ENCODE assay signal across 22 cellular contexts in the genomic region with DNA sequence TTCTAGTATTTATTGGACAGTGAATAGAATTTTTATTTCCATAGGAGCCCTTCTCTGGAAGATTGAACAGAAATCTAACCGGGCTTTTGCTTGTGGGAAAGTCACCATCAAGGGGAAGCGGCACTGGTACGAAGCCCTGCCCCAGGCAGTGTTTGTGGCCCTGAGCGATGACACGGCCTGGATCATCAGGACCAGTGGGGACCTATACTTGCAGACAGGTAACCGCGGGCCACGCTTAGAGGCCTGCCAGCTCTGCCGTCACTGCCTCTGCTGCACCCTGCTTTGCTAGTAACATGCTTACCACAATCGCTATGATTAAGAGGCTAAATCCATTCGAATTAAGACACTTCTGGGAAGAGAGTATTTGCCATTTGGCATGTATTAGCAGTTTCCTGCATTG.
DNase-seq lines count a peak whose midpoint lies in the region; TF ChIP-seq lines count a peak whose summit lies in the region.
"Had no signal": no experiment of that assay in that cellular context is flagged by ENCODE, and none has a peak within 500 bp of the region (broad histone marks: within the 10 kb centered on the region; RNA-seq: fewer than 3 reads in every experiment).

No MANE protein-coding gene starts in this region.

- H3K4ac ChIP-seq in trophoblast cell (ENCODE audit: low read depth, low read length), result no peak overlapping the region

- no peaks in the 10 kb centered on the region for H3K79me1 ChIP-seq in trophoblast cell (ENCODE audit: low read length)

- H2BK120ac ChIP-seq in trophoblast cell (ENCODE audit: insufficient read depth, low read length, poor library complexity), result no peak overlapping the region

- H3K27ac ChIP-seq in RWPE1, result peak overlapping the region; percentile 30
- peak overlapping the region in 39 of 59 donors; percentile 1 to 92 (median 72) for H3K27ac ChIP-seq in dorsolateral prefrontal cortex
- no peak overlapping the region for H3K27ac ChIP-seq in trophoblast cell (ENCODE audit: low read depth, low read length)
- H3K27ac ChIP-seq: BLaER1 treated with 17β-estradiol and CSF1 and Interleukin-3, amounts not matched to agents 10 nM and 100 nM; C4-2B had no signal

- no peak overlapping the region for H3K4me2 ChIP-seq in trophoblast cell (ENCODE audit: low read length)

- no peak overlapping the region for H2AK5ac ChIP-seq in trophoblast cell (ENCODE audit: low read length)

- H3K4me1 ChIP-seq in trophoblast cell (ENCODE audit: control insufficient read depth in 1 of 2, insufficient read depth in 2 of 2, low read length in 2 of 2), result peaks cover 5 to 11% of the 10 kb centered on the region in 2 experiments
- H3K4me1 ChIP-seq: Caco-2 had no signal

- no peak overlapping the region for H3K4me3 ChIP-seq in dorsolateral prefrontal cortex
- H3K4me3 ChIP-seq in trophoblast cell (ENCODE audit: low read depth, low read length), result no peak overlapping the region
- H3K4me3 ChIP-seq: BLaER1 treated with 17β-estradiol and CSF1 and Interleukin-3, amounts not matched to agents 10 nM and 100 nM; GM12878 had no signal

- no peak overlapping the region for H4K12ac ChIP-seq in trophoblast cell (ENCODE audit: low read depth, low read length)

- no peak overlapping the region for H4K91ac ChIP-seq in trophoblast cell (ENCODE audit: low read depth, low read length)

- H4K8ac ChIP-seq in trophoblast cell (ENCODE audit: low read depth, low read length), result no peak overlapping the region

- peaks cover 24 to 26% of the 10 kb centered on the region in 2 experiments for H3K36me3 ChIP-seq in trophoblast cell (ENCODE audit: control insufficient read depth in 1 of 2, insufficient read depth in 2 of 2, low read length in 2 of 2)

- DNase-seq in RWPE1 (ENCODE audit: low spot score) (no peak), dorsolateral prefrontal cortex (no peak), trophoblast cell (peak; percentile 41 to 53), T-helper 1 cell (no peak), DMS153 treated with DMSO at 0.1 percent for 48 hours (lab: John Stamatoyannopoulos, UW; ENCODE audit: unreplicated experiment) (no peak), NCI-H2196 (lab: John Stamatoyannopoulos, UW; ENCODE audit: unreplicated experiment) (no peak)
- DNase-seq in central memory CD4-positive, alpha-beta T cell, result no peak
- DNase-seq: 8988T; ACHN; BE2C; Caco-2; Calu3; CD4-positive, alpha-beta T cell; CD8-positive, alpha-beta T cell; DMS53; DMS79; DND-41; EL; GDM1 had no signal

- H3K14ac ChIP-seq in trophoblast cell (ENCODE audit: low read length), result no peak overlapping the region

- WGBS in trophoblast cell (ENCODE audit: extremely low coverage, insufficient coverage, insufficient read length), result no CpG with 5 or more reads among the region's 11 CpGs

- H3K18ac ChIP-seq in trophoblast cell (ENCODE audit: low read length), result no peak overlapping the region

- H3K9ac ChIP-seq in trophoblast cell (ENCODE audit: low read length), result no peak overlapping the region

- H3K23ac ChIP-seq in trophoblast cell (ENCODE audit: low read length), result no peak overlapping the region

- POLR2A ChIA-PET in RWPE1 (lab: Yijun Ruan, JAX; ENCODE audit: low non-redundant PET), result no interaction called here

- no peaks in the 10 kb centered on the region for H3K9me3 ChIP-seq in trophoblast cell (ENCODE audit: insufficient read depth, low read depth, low read length)
- H3K9me3 ChIP-seq: BE2C; BLaER1 treated with 17β-estradiol and CSF1 and Interleukin-3, amounts not matched to agents 10 nM and 100 nM; Caco-2 had no signal

- CTCF ChIA-PET in RWPE1 (lab: Yijun Ruan, JAX), result no interaction called here

- no peaks in the 10 kb centered on the region for H3K79me2 ChIP-seq in trophoblast cell (ENCODE audit: control insufficient read depth, insufficient read depth, low read length, poor library complexity)

- intact Hi-C loops in dorsolateral prefrontal cortex (cut with DNase I), result no loop called here

- H2BK5ac ChIP-seq in trophoblast cell (ENCODE audit: low read depth, low read length, poor library complexity), result no peak overlapping the region

- no peak overlapping the region for H2BK12ac ChIP-seq in trophoblast cell (ENCODE audit: low read length)

- H3K27me3 ChIP-seq in dorsolateral prefrontal cortex (no peaks in the 10 kb centered on the region), trophoblast cell (ENCODE audit: insufficient read depth, low read length) (no peaks in the 10 kb centered on the region)
- H3K27me3 ChIP-seq: BE2C; BLaER1 treated with 17β-estradiol and CSF1 and Interleukin-3, amounts not matched to agents 10 nM and 100 nM had no signal

- H2AFZ ChIP-seq in trophoblast cell (ENCODE audit: insufficient read depth, low read length, poor library complexity), result no peak overlapping the region

- TF ChIP-seq CTCF in RWPE1 (conservative IDR thresholded peaks at IDR 0.05; ENCODE audit: low read depth) (no peak), dorsolateral prefrontal cortex (IDR thresholded peaks at IDR 0.05 in 54 of 56, conservative IDR thresholded peaks at IDR 0.05 in 2 of 56; ENCODE audit: low read depth in 1 of 56, partially characterized antibody in 56 of 56) (no peak)

Comparison
In these comparisons a context has a peak if more than half of its experiments do, and no peak if none do; other contexts are left out.
1. DNase-seq: peak in trophoblast cell (2 of 2); none in RWPE1 (single experiment), dorsolateral prefrontal cortex (0 of 10), T-helper 1 cell (0 of 5), DMS153 treated with DMSO at 0.1 percent for 48 hours (single experiment), NCI-H2196 (single experiment) and central memory CD4-positive, alpha-beta T cell (single experiment).